ENCODE assay signal across 8 cellular contexts in genomic region chrX:154751121-154751668, GRCh38. TPM values are rescaled to one million over a fixed set of nuclear protein-coding genes. Genes with fewer than 3 reads are reported as not detected.
DNase-seq lines count a peak whose midpoint lies in the region; ATAC-seq and TF ChIP-seq lines count a peak whose summit lies in the region.

No MANE protein-coding gene starts in this region.

- H2AK5ac ChIP-seq in mesendoderm (ENCODE audit: low read length) = no peak overlapping the region

- H3K56ac ChIP-seq in mesendoderm (ENCODE audit: low read length) = no peak overlapping the region

- no peak for TF ChIP-seq CTCF in OCI-LY3 (IDR thresholded peaks at IDR 0.05; ENCODE audit: low read depth, low read length)

- no peaks in the 10 kb centered on the region for H3K79me2 ChIP-seq in OCI-LY3 (ENCODE audit: low read length)
- no peaks in the 10 kb centered on the region for H3K79me2 ChIP-seq in mesendoderm (ENCODE audit: control insufficient read depth, insufficient read depth, low read length)

- H3K4me1 ChIP-seq in OCI-LY3 (ENCODE audit: low read length) (peaks cover 7% of the 10 kb centered on the region), rectal smooth muscle tissue (ENCODE audit: control insufficient read depth, insufficient read depth, low read length) (no peaks in the 10 kb centered on the region), mesendoderm (ENCODE audit: control insufficient read depth, low read depth, low read length) (no peaks in the 10 kb centered on the region)

- no peaks in the 10 kb centered on the region for H3K9me3 ChIP-seq in OCI-LY3 (ENCODE audit: insufficient read depth, low read length)

- H2BK15ac ChIP-seq in mesendoderm (replicated peaks; ENCODE audit: low read depth) = no peak overlapping the region

- H2BK120ac ChIP-seq in mesendoderm (ENCODE audit: low read depth, low read length) = no peak overlapping the region

- no CpG with 5 or more reads among the region's 37 CpGs for WGBS in mesendoderm (ENCODE audit: extremely low coverage, insufficient coverage, low lambda C conversion rate)

- H3K36me3 Mint-ChIP-seq in effector memory CD8-positive, alpha-beta T cell (ENCODE audit: insufficient read depth) = peaks cover 3% of the 10 kb centered on the region

- peak; percentile 18 for DNase-seq in stimulated activated CD4-positive, alpha-beta T cell treated with anti-CD3 and anti-CD28 coated beads, Interleukin-4, amount 100 ng/mL, for 1 hour
- DNase-seq in stimulated activated CD4-positive, alpha-beta T cell treated with anti-CD3 and anti-CD28 coated beads, Interleukin-4, amount 100 ng/mL, for 24 hours = no peak
- peak; percentile 11 to 40 (median 38) for DNase-seq in effector memory CD8-positive, alpha-beta T cell
- no peak for DNase-seq in mesendoderm

- H4K5ac ChIP-seq in mesendoderm (ENCODE audit: low read length) = no peak overlapping the region

- H3K27me3 ChIP-seq in OCI-LY3 (ENCODE audit: low read depth, low read length) (peaks cover 36% of the 10 kb centered on the region), rectal smooth muscle tissue (ENCODE audit: control insufficient read depth, insufficient read depth, low read length) (no peaks in the 10 kb centered on the region), mesendoderm (ENCODE audit: insufficient read depth, low read length, poor library complexity) (peaks cover 4% of the 10 kb centered on the region)

- peak; percentile 44 for ATAC-seq in effector memory CD8-positive, alpha-beta T cell (replicated peaks)
- ATAC-seq in GM21619 (IDR thresholded peaks at IDR 0.05; ENCODE audit: unreplicated experiment) (no peak), HG03196 (IDR thresholded peaks at IDR 0.05; ENCODE audit: unreplicated experiment) (no peak)

- peak overlapping the region; percentile 81 for H2AFZ ChIP-seq in OCI-LY3 (ENCODE audit: low read depth, low read length)

- H3K4me2 ChIP-seq in OCI-LY3 (ENCODE audit: low read length) = peak overlapping the region; percentile 99
- no peak overlapping the region for H3K4me2 ChIP-seq in mesendoderm (ENCODE audit: low read length)

- H3K27ac ChIP-seq in OCI-LY3 (ENCODE audit: low read length) = no peak overlapping the region
- H3K27ac ChIP-seq in rectal smooth muscle tissue (ENCODE audit: low read depth, low read length) = no peak overlapping the region
- no peak overlapping the region for H3K27ac ChIP-seq in mesendoderm (ENCODE audit: low read depth, low read length)

- H3K23ac ChIP-seq in mesendoderm (ENCODE audit: low read length) = no peak overlapping the region

- no peaks in the 10 kb centered on the region for H3K27me3 Mint-ChIP-seq in effector memory CD8-positive, alpha-beta T cell

- peak overlapping the region; percentile 42 to 93 for H3K27ac Mint-ChIP-seq in effector memory CD8-positive, alpha-beta T cell

- peak overlapping the region; percentile 73 to 77 for H3K4me3 Mint-ChIP-seq in effector memory CD8-positive, alpha-beta T cell

- no peak overlapping the region for H4K8ac ChIP-seq in mesendoderm (ENCODE audit: low read depth, low read length)

- H3K36me3 ChIP-seq in OCI-LY3 (replicated peaks; ENCODE audit: low read depth, low read length) = no peaks in the 10 kb centered on the region
- no peaks in the 10 kb centered on the region for H3K36me3 ChIP-seq in rectal smooth muscle tissue (ENCODE audit: control insufficient read depth, insufficient read depth, low read length)
- no peaks in the 10 kb centered on the region for H3K36me3 ChIP-seq in mesendoderm (ENCODE audit: control insufficient read depth, insufficient read depth, low read length)

- H3K4me1 Mint-ChIP-seq in effector memory CD8-positive, alpha-beta T cell (ENCODE audit: low read depth in 2 of 2) = peaks cover 8 to 16% of the 10 kb centered on the region in 2 donors

- H3K4ac ChIP-seq in mesendoderm (ENCODE audit: low read depth, low read length) = no peak overlapping the region

- H3K79me1 ChIP-seq in mesendoderm (ENCODE audit: low read length) = no peaks in the 10 kb centered on the region

- H2BK5ac ChIP-seq in mesendoderm (ENCODE audit: low read length) = no peak overlapping the region

- H3K4me3 ChIP-seq in OCI-LY3 (ENCODE audit: low read length) (peak overlapping the region; percentile 93), rectal smooth muscle tissue (ENCODE audit: low read length) (peak overlapping the region; percentile 48), mesendoderm (ENCODE audit: low read length) (no peak overlapping the region)

- H3K9me3 Mint-ChIP-seq in effector memory CD8-positive, alpha-beta T cell = no peaks in the 10 kb centered on the region

- 0 out of 2 replicates have a peak, but pooled peaks cover 5% of the 10 kb centered on the region for H4K20me1 ChIP-seq in OCI-LY3 (ENCODE audit: insufficient read depth, low read length)

- H3K18ac ChIP-seq in mesendoderm (ENCODE audit: low read length) = no peak overlapping the region

- H3K9ac ChIP-seq in OCI-LY3 (ENCODE audit: low read length) = peak overlapping the region; percentile 58
- no peak overlapping the region for H3K9ac ChIP-seq in rectal smooth muscle tissue (ENCODE audit: low read length)
- H3K9ac ChIP-seq in mesendoderm (ENCODE audit: low read length) = no peak overlapping the region

RNA-seq across cellular contexts. Expression of gene GAB3, which starts 0.3 kb away (rescaled TPM):
- 0.29 TPM for polyA plus RNA-seq in mesendoderm (2013, experiment 1 of 2)
- polyA plus RNA-seq in mesendoderm (2013, experiment 2 of 2) = 0.25 TPM

RNA-seq across cellular contexts. Expression of gene DKC1, which starts 11.5 kb away (rescaled TPM):
- polyA plus RNA-seq in mesendoderm (2013, experiment 1 of 2) = 191 TPM
- polyA plus RNA-seq in mesendoderm (2013, experiment 2 of 2) = 182 TPM

RNA-seq across cellular contexts. Expression of gene MPP1, which starts 54.1 kb away (rescaled TPM):
- 15.1 TPM for polyA plus RNA-seq in mesendoderm (2013, experiment 1 of 2)
- polyA plus RNA-seq in mesendoderm (2013, experiment 2 of 2) = 15.6 TPM

Comparison
In these comparisons a context has a peak if more than half of its experiments do, and no peak if none do; other contexts are left out.
1. DNase-seq: peak in stimulated activated CD4-positive, alpha-beta T cell treated with anti-CD3 and anti-CD28 coated beads, Interleukin-4, amount 100 ng/mL, for 1 hour (single experiment) and effector memory CD8-positive, alpha-beta T cell (3 of 3); none in stimulated activated CD4-positive, alpha-beta T cell treated with anti-CD3 and anti-CD28 coated beads, Interleukin-4, amount 100 ng/mL, for 24 hours (single experiment) and mesendoderm (single experiment).